8 cellular contexts compared by ENCODE assay signal in the genomic region with DNA sequence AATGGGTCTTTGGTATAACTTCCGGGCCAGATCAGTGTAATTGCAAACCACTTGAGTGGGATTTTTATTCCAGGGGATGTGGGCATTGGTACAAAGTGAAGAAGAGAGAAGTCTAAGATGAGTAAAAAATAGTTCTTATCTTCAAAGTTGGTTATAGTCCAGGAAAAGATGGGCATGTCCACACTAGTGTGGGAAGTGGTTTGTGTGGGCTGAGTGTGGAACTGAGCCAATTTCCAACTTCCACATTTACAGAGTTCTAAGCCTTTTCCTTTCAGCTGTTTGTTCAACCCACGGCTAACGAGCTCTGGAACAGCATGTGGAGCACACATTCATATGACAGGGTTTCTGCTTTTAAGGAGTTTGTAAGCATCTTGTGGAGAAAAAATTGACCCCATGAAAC.
A peak's percentile ranks its signal among the peaks of the same experiment; 100 is the strongest.
DNase-seq lines count a peak whose midpoint lies in the region; ATAC-seq and TF ChIP-seq lines count a peak whose summit lies in the region.
"Had no signal": no experiment of that assay in that cellular context is flagged by ENCODE, and none has a peak within 500 bp of the region (broad histone marks: within the 10 kb centered on the region; RNA-seq: fewer than 3 reads in every experiment).

No MANE protein-coding gene starts in this region.

- DNase-seq in HUDEP-2 (lab: John Stamatoyannopoulos, UW; ENCODE audit: unreplicated experiment in 76 of 76): peak in 69 of 76 experiments; percentile 10 to 92 (median 72)
- DNase-seq in SJCRH30: peak; percentile 63 to 83
- peak; percentile 78 for DNase-seq in fibroblast of pulmonary artery (ENCODE audit: low read depth)
- peak; percentile 57 for DNase-seq in putamen (ENCODE audit: low spot score)
- no peak for DNase-seq in SW 1271 (lab: John Stamatoyannopoulos, UW)
- no peak for DNase-seq in mesenteric fat pad (ENCODE audit: low spot score)
- DNase-seq: left colon had no signal

- ATAC-seq in GM19455 (IDR thresholded peaks at IDR 0.05; ENCODE audit: unreplicated experiment): no peak
- ATAC-seq: left colon had no signal

- H3K4me1 ChIP-seq in SJCRH30: peaks cover 15% of the 10 kb centered on the region

- no peaks in the 10 kb centered on the region for H3K27me3 ChIP-seq in SJCRH30

- no peak for TF ChIP-seq CTCF in fibroblast of pulmonary artery (IDR thresholded peaks at IDR 0.05; ENCODE audit: low read length, missing control alignments)

- H3K9me3 ChIP-seq in SJCRH30 (replicated peaks): no peaks in the 10 kb centered on the region

- H3K27ac ChIP-seq in SJCRH30: no peak overlapping the region

- H3K36me3 ChIP-seq in SJCRH30: no peaks in the 10 kb centered on the region

- H3K4me3 ChIP-seq in SJCRH30 (no peak overlapping the region), fibroblast of pulmonary artery (replicated peaks; ENCODE audit: low read depth, low read length) (no peak overlapping the region)

Comparison
In these comparisons a context has a peak if more than half of its experiments do, and no peak if none do; other contexts are left out.
1. DNase-seq: peak in HUDEP-2 (69 of 76), SJCRH30 (2 of 2), fibroblast of pulmonary artery (single experiment) and putamen (single experiment); none in SW 1271 (0 of 2) and mesenteric fat pad (single experiment).